9 cellular contexts compared by ENCODE assay signal in the genomic region with DNA sequence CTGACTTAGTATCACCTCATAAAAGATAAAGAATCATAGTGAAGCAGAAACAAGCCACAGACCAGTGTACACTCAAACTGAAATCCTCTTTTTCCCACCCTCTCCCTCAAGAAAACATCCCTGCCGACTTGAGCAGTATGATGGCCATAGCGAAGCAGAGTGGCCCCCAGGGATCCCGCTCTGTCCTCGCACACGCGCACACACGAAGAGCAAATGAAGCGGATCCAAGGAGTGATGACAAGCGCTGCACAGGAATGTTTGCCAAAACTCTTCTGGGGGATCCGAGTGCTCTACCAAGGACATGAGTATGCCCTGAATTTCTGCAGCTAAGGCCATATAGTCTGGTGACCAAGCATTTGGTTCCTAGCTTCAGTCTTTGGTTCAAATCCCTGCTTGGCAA.
"Had no signal": no experiment of that assay in that cellular context is flagged by ENCODE, and none has a peak within 500 bp of the region (broad histone marks: within the 10 kb centered on the region; RNA-seq: fewer than 3 reads in every experiment).

No MANE protein-coding gene starts in this region.

- H3K4me3 Mint-ChIP-seq: H9 had no signal

- DNase-seq: GM23248, GOT3, H9, HCEC 1CT, IMR-90, KG1 had no signal

- FAIRE-seq: H54, HTR-8/SVneo, K562 had no signal

- ATAC-seq: K562 had no signal

- H3K4me3 ChIP-seq: GM23248, K562 had no signal

- H3K27ac ChIP-seq: GM23248 had no signal

- H3K9ac ChIP-seq: GM23248 had no signal
